In the genomic region with DNA sequence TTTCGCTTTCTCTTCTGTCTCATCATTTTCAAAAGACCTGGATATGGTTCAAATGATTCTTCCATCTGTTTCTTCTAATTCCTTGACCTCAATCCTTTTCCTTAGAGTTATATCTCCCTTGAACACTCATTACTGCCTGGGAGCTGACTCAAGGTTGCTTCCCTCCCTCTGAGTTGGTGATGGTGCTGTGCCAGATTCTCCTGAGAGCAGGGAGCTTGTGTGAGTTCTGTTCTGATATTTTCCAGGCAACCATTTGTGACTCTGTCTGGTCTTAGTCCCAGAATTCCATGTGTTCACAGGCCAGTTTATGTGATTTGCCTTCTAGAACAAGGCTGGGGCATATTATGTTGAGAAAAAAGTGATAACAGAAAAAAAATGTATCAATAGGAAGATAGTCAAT, we compare ENCODE assay signal across 1 cellular context.
TF ChIP-seq lines count a peak whose summit lies in the region.

No MANE protein-coding gene starts in this region.

TF ChIP-seq in GM23338, 12 proteins besides CTCF, POLR2A, EP300 and RAD21 (continued from another document):
- TF ChIP-seq, protein P1, sequence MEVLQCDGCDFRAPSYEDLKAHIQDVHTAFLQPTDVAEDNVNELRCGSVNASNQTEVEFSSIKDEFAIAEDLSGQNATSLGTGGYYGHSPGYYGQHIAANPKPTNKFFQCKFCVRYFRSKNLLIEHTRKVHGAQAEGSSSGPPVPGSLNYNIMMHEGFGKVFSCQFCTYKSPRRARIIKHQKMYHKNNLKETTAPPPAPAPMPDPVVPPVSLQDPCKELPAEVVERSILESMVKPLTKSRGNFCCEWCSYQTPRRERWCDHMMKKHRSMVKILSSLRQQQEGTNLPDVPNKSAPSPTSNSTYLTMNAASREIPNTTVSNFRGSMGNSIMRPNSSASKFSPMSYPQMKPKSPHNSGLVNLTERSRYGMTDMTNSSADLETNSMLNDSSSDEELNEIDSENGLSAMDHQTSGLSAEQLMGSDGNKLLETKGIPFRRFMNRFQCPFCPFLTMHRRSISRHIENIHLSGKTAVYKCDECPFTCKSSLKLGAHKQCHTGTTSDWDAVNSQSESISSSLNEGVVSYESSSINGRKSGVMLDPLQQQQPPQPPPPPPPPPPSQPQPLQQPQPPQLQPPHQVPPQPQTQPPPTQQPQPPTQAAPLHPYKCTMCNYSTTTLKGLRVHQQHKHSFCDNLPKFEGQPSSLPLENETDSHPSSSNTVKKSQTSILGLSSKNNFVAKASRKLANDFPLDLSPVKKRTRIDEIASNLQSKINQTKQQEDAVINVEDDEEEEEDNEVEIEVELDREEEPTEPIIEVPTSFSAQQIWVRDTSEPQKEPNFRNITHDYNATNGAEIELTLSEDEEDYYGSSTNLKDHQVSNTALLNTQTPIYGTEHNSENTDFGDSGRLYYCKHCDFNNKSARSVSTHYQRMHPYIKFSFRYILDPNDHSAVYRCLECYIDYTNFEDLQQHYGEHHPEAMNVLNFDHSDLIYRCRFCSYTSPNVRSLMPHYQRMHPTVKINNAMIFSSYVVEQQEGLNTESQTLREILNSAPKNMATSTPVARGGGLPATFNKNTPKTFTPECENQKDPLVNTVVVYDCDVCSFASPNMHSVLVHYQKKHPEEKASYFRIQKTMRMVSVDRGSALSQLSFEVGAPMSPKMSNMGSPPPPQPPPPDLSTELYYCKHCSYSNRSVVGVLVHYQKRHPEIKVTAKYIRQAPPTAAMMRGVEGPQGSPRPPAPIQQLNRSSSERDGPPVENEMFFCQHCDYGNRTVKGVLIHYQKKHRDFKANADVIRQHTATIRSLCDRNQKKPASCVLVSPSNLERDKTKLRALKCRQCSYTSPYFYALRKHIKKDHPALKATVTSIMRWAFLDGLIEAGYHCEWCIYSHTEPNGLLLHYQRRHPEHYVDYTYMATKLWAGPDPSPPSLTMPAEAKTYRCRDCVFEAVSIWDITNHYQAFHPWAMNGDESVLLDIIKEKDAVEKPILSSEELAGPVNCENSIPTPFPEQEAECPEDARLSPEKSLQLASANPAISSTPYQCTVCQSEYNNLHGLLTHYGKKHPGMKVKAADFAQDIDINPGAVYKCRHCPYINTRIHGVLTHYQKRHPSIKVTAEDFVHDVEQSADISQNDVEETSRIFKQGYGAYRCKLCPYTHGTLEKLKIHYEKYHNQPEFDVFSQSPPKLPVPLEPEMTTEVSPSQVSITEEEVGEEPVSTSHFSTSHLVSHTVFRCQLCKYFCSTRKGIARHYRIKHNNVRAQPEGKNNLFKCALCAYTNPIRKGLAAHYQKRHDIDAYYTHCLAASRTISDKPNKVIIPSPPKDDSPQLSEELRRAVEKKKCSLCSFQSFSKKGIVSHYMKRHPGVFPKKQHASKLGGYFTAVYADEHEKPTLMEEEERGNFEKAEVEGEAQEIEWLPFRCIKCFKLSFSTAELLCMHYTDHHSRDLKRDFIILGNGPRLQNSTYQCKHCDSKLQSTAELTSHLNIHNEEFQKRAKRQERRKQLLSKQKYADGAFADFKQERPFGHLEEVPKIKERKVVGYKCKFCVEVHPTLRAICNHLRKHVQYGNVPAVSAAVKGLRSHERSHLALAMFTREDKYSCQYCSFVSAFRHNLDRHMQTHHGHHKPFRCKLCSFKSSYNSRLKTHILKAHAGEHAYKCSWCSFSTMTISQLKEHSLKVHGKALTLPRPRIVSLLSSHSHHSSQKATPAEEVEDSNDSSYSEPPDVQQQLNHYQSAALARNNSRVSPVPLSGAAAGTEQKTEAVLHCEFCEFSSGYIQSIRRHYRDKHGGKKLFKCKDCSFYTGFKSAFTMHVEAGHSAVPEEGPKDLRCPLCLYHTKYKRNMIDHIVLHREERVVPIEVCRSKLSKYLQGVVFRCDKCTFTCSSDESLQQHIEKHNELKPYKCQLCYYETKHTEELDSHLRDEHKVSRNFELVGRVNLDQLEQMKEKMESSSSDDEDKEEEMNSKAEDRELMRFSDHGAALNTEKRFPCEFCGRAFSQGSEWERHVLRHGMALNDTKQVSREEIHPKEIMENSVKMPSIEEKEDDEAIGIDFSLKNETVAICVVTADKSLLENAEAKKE (CRISPR knock-in tag; IDR thresholded peaks at IDR 0.05): no peak
- TF ChIP-seq ETS1 (IDR thresholded peaks at IDR 0.05) (no peak), POLR2AphosphoS5 (IDR thresholded peaks at IDR 0.05; ENCODE audit: low read depth) (no peak), CREB1 (CRISPR knock-in tag; IDR thresholded peaks at IDR 0.05; ENCODE audit: low read depth) (no peak), NANOG (IDR thresholded peaks at IDR 0.05; ENCODE audit: borderline replicate concordance) (no peak), ZNF331 (CRISPR knock-in tag; IDR thresholded peaks at IDR 0.05; ENCODE audit: low read depth) (no peak)
- TF ChIP-seq, protein P2, sequence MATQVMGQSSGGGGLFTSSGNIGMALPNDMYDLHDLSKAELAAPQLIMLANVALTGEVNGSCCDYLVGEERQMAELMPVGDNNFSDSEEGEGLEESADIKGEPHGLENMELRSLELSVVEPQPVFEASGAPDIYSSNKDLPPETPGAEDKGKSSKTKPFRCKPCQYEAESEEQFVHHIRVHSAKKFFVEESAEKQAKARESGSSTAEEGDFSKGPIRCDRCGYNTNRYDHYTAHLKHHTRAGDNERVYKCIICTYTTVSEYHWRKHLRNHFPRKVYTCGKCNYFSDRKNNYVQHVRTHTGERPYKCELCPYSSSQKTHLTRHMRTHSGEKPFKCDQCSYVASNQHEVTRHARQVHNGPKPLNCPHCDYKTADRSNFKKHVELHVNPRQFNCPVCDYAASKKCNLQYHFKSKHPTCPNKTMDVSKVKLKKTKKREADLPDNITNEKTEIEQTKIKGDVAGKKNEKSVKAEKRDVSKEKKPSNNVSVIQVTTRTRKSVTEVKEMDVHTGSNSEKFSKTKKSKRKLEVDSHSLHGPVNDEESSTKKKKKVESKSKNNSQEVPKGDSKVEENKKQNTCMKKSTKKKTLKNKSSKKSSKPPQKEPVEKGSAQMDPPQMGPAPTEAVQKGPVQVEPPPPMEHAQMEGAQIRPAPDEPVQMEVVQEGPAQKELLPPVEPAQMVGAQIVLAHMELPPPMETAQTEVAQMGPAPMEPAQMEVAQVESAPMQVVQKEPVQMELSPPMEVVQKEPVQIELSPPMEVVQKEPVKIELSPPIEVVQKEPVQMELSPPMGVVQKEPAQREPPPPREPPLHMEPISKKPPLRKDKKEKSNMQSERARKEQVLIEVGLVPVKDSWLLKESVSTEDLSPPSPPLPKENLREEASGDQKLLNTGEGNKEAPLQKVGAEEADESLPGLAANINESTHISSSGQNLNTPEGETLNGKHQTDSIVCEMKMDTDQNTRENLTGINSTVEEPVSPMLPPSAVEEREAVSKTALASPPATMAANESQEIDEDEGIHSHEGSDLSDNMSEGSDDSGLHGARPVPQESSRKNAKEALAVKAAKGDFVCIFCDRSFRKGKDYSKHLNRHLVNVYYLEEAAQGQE (IDR thresholded peaks at IDR 0.05; ENCODE audit: unreplicated experiment): no peak
